In genomic region chr3:146187334-146187950, GRCh38 we compare ENCODE assay signal across 9 cellular contexts. TPM values are rescaled to one million over a fixed set of nuclear protein-coding genes. Genes with fewer than 3 reads are reported as not detected.
DNase-seq lines count a peak whose midpoint lies in the region; ATAC-seq, FAIRE-seq and TF ChIP-seq lines count a peak whose summit lies in the region.
"Had no signal": no experiment of that assay in that cellular context is flagged by ENCODE, and none has a peak within 500 bp of the region (broad histone marks: within the 10 kb centered on the region; RNA-seq: fewer than 3 reads in every experiment).

No MANE protein-coding gene starts in this region.

- H3K27ac Mint-ChIP-seq in CD8-positive, alpha-beta memory T cell: no peak overlapping the region
- H3K27ac Mint-ChIP-seq: IgD-negative memory B cell had no signal

- no peaks in the 10 kb centered on the region for H4K20me1 ChIP-seq in MM.1S (ENCODE audit: insufficient read depth, low read length)
- H4K20me1 ChIP-seq in K562 (replicated peaks; ENCODE audit: control insufficient read depth, insufficient read depth, low read length): no peaks in the 10 kb centered on the region

- no peaks in the 10 kb centered on the region for H3K9me3 ChIP-seq in MM.1S (replicated peaks; ENCODE audit: insufficient read depth, low read length)
- H3K9me3 ChIP-seq in K562 (replicated peaks; ENCODE audit: control insufficient read depth, insufficient read depth, low read depth, low read length): no peaks in the 10 kb centered on the region
- H3K9me3 ChIP-seq in right lobe of liver: no peaks in the 10 kb centered on the region
- no peaks in the 10 kb centered on the region for H3K9me3 ChIP-seq in MG63
- H3K9me3 ChIP-seq in CD8-positive, alpha-beta memory T cell (ENCODE audit: low read length): no peaks in the 10 kb centered on the region

- H3K9me1 ChIP-seq in K562 (ENCODE audit: control insufficient read depth, insufficient read depth, low read length): no peaks in the 10 kb centered on the region

- H3K4me2 ChIP-seq in MM.1S (ENCODE audit: low read depth, low read length): no peak overlapping the region
- H3K4me2 ChIP-seq in K562 (ENCODE audit: insufficient read depth, low read length): no peak overlapping the region

- ATAC-seq in K562 (no peak), right lobe of liver (peak; percentile 53 to 68 (median 61))

- no peaks in the 10 kb centered on the region for H3K27me3 ChIP-seq in MM.1S (replicated peaks; ENCODE audit: insufficient read depth, low read length)
- H3K27me3 ChIP-seq in K562 (ENCODE audit: control insufficient read depth in 2 of 2, insufficient read depth in 2 of 2, low read length in 2 of 2): no peaks in the 10 kb centered on the region
- H3K27me3 ChIP-seq in right lobe of liver: no peaks in the 10 kb centered on the region
- H3K27me3 ChIP-seq in MG63: no peaks in the 10 kb centered on the region
- H3K27me3 ChIP-seq in CD8-positive, alpha-beta memory T cell (ENCODE audit: insufficient read depth, low read length, poor library complexity, severe bottlenecking): no peaks in the 10 kb centered on the region

- POLR2A ChIA-PET in K562 (lab: Yijun Ruan, JAX): no interaction called here
- POLR2A ChIA-PET in CD8-positive, alpha-beta memory T cell (lab: Charles Lee): no interaction called here

- no peak overlapping the region for H3K4me3 ChIP-seq in MM.1S (ENCODE audit: low read length)
- H3K4me3 ChIP-seq in K562: no peak overlapping the region
- no peak overlapping the region for H3K4me3 ChIP-seq in right lobe of liver
- H3K4me3 ChIP-seq in MG63: no peak overlapping the region
- no peak overlapping the region for H3K4me3 ChIP-seq in CD8-positive, alpha-beta memory T cell (ENCODE audit: low read length)

- no TSS peak for BruUV-seq in K562 (replicated peaks; lab: Mats Ljungman, UMichigan)

- FAIRE-seq in K562 (lab: Jason Lieb, UNC) (no peak), GM19239 (lab: Jason Lieb, UNC) (no peak)

- H3K79me2 ChIP-seq in MM.1S (ENCODE audit: low read length) (no peaks in the 10 kb centered on the region), K562 (ENCODE audit: control insufficient read depth, insufficient read depth, low read length) (no peaks in the 10 kb centered on the region)

- peaks cover 0 to 15% of the 10 kb centered on the region in 2 donors for H3K27me3 Mint-ChIP-seq in CD8-positive, alpha-beta memory T cell

- no peaks in the 10 kb centered on the region for H3K9me2 ChIP-seq in MM.1S (replicated peaks; ENCODE audit: insufficient read depth, low read length)

- H2AFZ ChIP-seq in MM.1S (ENCODE audit: low read length) (no peak overlapping the region), K562 (ENCODE audit: low read depth, low read length) (no peak overlapping the region)

- TF ChIP-seq EP300 in K562 (IDR thresholded peaks at IDR 0.05; ENCODE audit: low read length): no peak

- no peak overlapping the region for H3K27ac ChIP-seq in MM.1S (ENCODE audit: low read length)
- no peak overlapping the region for H3K27ac ChIP-seq in K562 (ENCODE audit: extremely low read depth, low read depth, low read length)
- no peak overlapping the region for H3K27ac ChIP-seq in right lobe of liver
- H3K27ac ChIP-seq in CD8-positive, alpha-beta memory T cell (ENCODE audit: low read depth, low read length): no peak overlapping the region

- TF ChIP-seq CTCF in MM.1S (IDR thresholded peaks at IDR 0.05; ENCODE audit: low read length): peak; percentile 57
- TF ChIP-seq CTCF in K562 (IDR thresholded peaks at IDR 0.05 in 2 of 3, conservative IDR thresholded peaks at IDR 0.05 in 1 of 3; ENCODE audit: insufficient read depth in 2 of 3, low read depth in 1 of 3, low read length in 3 of 3): peak; percentile 23 to 46 (median 40); a peak in 4 of 6 replicates
- peak; percentile 45 to 64 (median 62) for TF ChIP-seq CTCF in right lobe of liver (IDR thresholded peaks at IDR 0.05)

- no peaks in the 10 kb centered on the region for H3K36me3 Mint-ChIP-seq in CD8-positive, alpha-beta memory T cell
- H3K36me3 Mint-ChIP-seq: IgD-negative memory B cell had no signal

- in situ Hi-C loops in K562 (cut with MboI): no loop called here

- H3K36me3 ChIP-seq in MM.1S (replicated peaks; ENCODE audit: insufficient read depth, low read length) (no peaks in the 10 kb centered on the region), K562 (ENCODE audit: control insufficient read depth, insufficient read depth, low read length) (no peaks in the 10 kb centered on the region), right lobe of liver (no peaks in the 10 kb centered on the region), MG63 (peaks cover 66% of the 10 kb centered on the region)
- H3K36me3 ChIP-seq in CD8-positive, alpha-beta memory T cell (ENCODE audit: insufficient read depth, low read length): no peaks in the 10 kb centered on the region

- 3% methylated on average over 2 of the region's 2 CpGs for WGBS in K562 (ENCODE audit: insufficient coverage, low coverage, missing lambda C conversion rate)
- 25% methylated on average over 2 of the region's 2 CpGs for WGBS in right lobe of liver (ENCODE audit: insufficient coverage, low coverage, low lambda C conversion rate, missing lambda C conversion rate)

- DNase-seq in DMS114 treated with DMSO at 0.1 percent for 48 hours (lab: John Stamatoyannopoulos, UW; ENCODE audit: unreplicated experiment) (peak; percentile 33), MM.1S (peak; percentile 10), K562 (ENCODE audit: extremely low read depth in 1 of 4, low spot score in 3 of 4) (peak in 1 of 4 experiments; percentile 8), right lobe of liver (no peak), MG63 (no peak), GM19239 (ENCODE audit: insufficient read length, low spot score) (no peak)
- DNase-seq in CD8-positive, alpha-beta memory T cell: no peak
- DNase-seq in activated CD4-positive, CD25-positive, alpha-beta regulatory T cell treated with anti-CD3 and anti-CD28 coated beads, Interleukin-2, amount 50 U/mL, for 72 hours: no peak

- H3K4me1 ChIP-seq in MM.1S (ENCODE audit: low read length): no peaks in the 10 kb centered on the region
- H3K4me1 ChIP-seq in K562 (replicated peaks in 1 of 2; ENCODE audit: control insufficient read depth in 2 of 2, insufficient read depth in 2 of 2, low read length in 2 of 2): no peaks in the 10 kb centered on the region
- no peaks in the 10 kb centered on the region for H3K4me1 ChIP-seq in right lobe of liver
- H3K4me1 ChIP-seq in CD8-positive, alpha-beta memory T cell (ENCODE audit: insufficient read depth, low read length): no peaks in the 10 kb centered on the region

- peak; percentile 39 to 53; a peak in 3 of 4 replicates for TF ChIP-seq RAD21 in K562 (CRISPR knock-in tag; conservative IDR thresholded peaks at IDR 0.05 in 1 of 2, IDR thresholded peaks at IDR 0.05 in 1 of 2)

- peaks cover 0 to 3% (median 0%) of the 10 kb centered on the region in 3 donors for H3K4me1 Mint-ChIP-seq in CD8-positive, alpha-beta memory T cell

- no peak for TF ChIP-seq POLR2A in K562 (conservative IDR thresholded peaks at IDR 0.05)
- no peak for TF ChIP-seq POLR2A in right lobe of liver (IDR thresholded peaks at IDR 0.05)

- CTCF ChIA-PET in K562 (lab: Yijun Ruan, JAX; ENCODE audit: low intra/inter-chr PET ratio): no interaction called here
- CTCF ChIA-PET in CD8-positive, alpha-beta memory T cell (lab: Charles Lee): no interaction called here

- H3K9ac ChIP-seq in MM.1S (ENCODE audit: low read length): no peak overlapping the region
- no peak overlapping the region for H3K9ac ChIP-seq in K562 (ENCODE audit: insufficient read depth in 1 of 2, low read depth in 2 of 2, low read length in 2 of 2)

- no peaks in the 10 kb centered on the region for H3F3A ChIP-seq in MM.1S (ENCODE audit: insufficient read depth, low read length)

- intact Hi-C loops in K562 (cut with micrococcal nuclease): loop anchor here (5.0 kb wide), 1 partner anchor 120 kb away; no protein-coding TSS in a partner anchor
- intact Hi-C loops in right lobe of liver (cut with DNase I): loop anchor here in 1 of 2 donors (10.0 kb wide), 1 partner anchor 123 kb away; no protein-coding TSS in a partner anchor

- no peaks in the 10 kb centered on the region for H3K9me3 Mint-ChIP-seq in CD8-positive, alpha-beta memory T cell
- H3K9me3 Mint-ChIP-seq: IgD-negative memory B cell had no signal

- H3K4me3 Mint-ChIP-seq in CD8-positive, alpha-beta memory T cell: no peak overlapping the region
- H3K4me3 Mint-ChIP-seq: IgD-negative memory B cell had no signal

TF ChIP-seq in K562, 482 proteins besides CTCF, POLR2A, EP300 and RAD21:
- TF ChIP-seq ZNF134 (CRISPR knock-in tag; conservative IDR thresholded peaks at IDR 0.05) (no peak), ZNF707 (CRISPR knock-in tag; conservative IDR thresholded peaks at IDR 0.05) (no peak), CAMTA2 (CRISPR knock-in tag; conservative IDR thresholded peaks at IDR 0.05) (no peak)

RNA-seq across cellular contexts. Expression of gene PLOD2, which starts 26.5 kb away (rescaled TPM):
- total RNA-seq in K562 (2011; cell fraction: chromatin; rRNA removed; ENCODE audit: low replicate concordance): 0.62 and 3.2 TPM in 2 replicates
- 0.83 and 1.1 TPM in 2 replicates for total RNA-seq in K562 (2011; cell fraction: nucleolus; rRNA removed)
- 1.8 and 2.9 TPM in 2 replicates for total RNA-seq in K562 (2011; cell fraction: nucleoplasm; rRNA removed)
- total RNA-seq in K562 (2014; rRNA removed) (0.18 and 0.24 TPM in 2 replicates), K562 (2014; rRNA removed; fragmentation: Illumina TruSeq; extraction: Trizol) (0.64 and 0.87 TPM in 2 replicates), K562 (2015; rRNA removed; fragmentation: Illumina TruSeq; extraction: Trizol) (0.49 and 0.58 TPM in 2 replicates), K562 (2021) (0.69 and 0.72 TPM in 2 replicates), right lobe of liver (100 to 1,000 TPM in 1 of 6 experiments, 10 to 100 TPM in 5; 22.7 to 196 (median 57.6) TPM)
- polyA plus RNA-seq in K562 (2011; rRNA removed) (0.23 and 1.5 TPM in 2 replicates), K562 (2014; fragmentation: Illumina TruSeq; extraction: Trizol) (0.55 and 0.58 TPM in 2 replicates), K562 (2014; fragmentation: Nextera tagmentation; extraction: Ambion mirVana) (under 1 TPM; 0.32 to 0.45 TPM), K562 (2014; rRNA removed) (0.19 and 0.80 TPM in 2 replicates)
- polyA plus RNA-seq in K562 (2011; cell fraction: cytosol; rRNA removed): 0.09 TPM in 2 replicates
- 0.29 and 0.63 TPM in 2 replicates for polyA plus RNA-seq in K562 (2011; cell fraction: nucleus; rRNA removed)
- polyA plus RNA-seq in K562 (2012): 0.61 and 0.65 TPM in 2 replicates
- polyA minus RNA-seq in K562 (2011; rRNA and poly(A)+ RNA removed): 0.39 and 3.2 TPM in 2 replicates
- polyA minus RNA-seq in K562 (2011; cell fraction: cytosol; rRNA and poly(A)+ RNA removed): 1.1 and 1.2 TPM in 2 replicates
- 0.44 and 0.94 TPM in 2 replicates for polyA minus RNA-seq in K562 (2011; cell fraction: nucleus; rRNA and poly(A)+ RNA removed)
- total RNA-seq in MG63 (2014; rRNA removed; shearing (Covaris generic); ENCODE audit: low replicate concordance): 228 and 423 TPM in 2 replicates
- under 1 TPM; 0.18 to 0.35 TPM for total RNA-seq in CD8-positive, alpha-beta memory T cell
- polyA plus RNA-seq in CD8-positive, alpha-beta memory T cell: not detected
- polyA plus RNA-seq: IgD-negative memory B cell had no signal

Comparison
In these comparisons a context has a peak if more than half of its experiments do, and no peak if none do; other contexts are left out.
1. DNase-seq: peak in DMS114 treated with DMSO at 0.1 percent for 48 hours (single experiment) and MM.1S (single experiment); none in right lobe of liver (0 of 3), MG63 (single experiment), CD8-positive, alpha-beta memory T cell (0 of 5), GM19239 (single experiment) and activated CD4-positive, CD25-positive, alpha-beta regulatory T cell treated with anti-CD3 and anti-CD28 coated beads, Interleukin-2, amount 50 U/mL, for 72 hours (single experiment).
2. RNA of gene PLOD2, which starts 26.5 kb away (total RNA-seq): 228 to 423 TPM in MG63 and 22.7 to 196 TPM in right lobe of liver; 0.18 to 3.2 TPM in K562 and 0.18 to 0.35 TPM in CD8-positive, alpha-beta memory T cell; every median in the first group is over 4 times any median in the second.
3. Peak in every context shown above with its lines, with median percentiles within 50 percentile points of each other: CTCF ChIP-seq.